19 cellular contexts compared by ENCODE assay signal in genomic region chr9:101480386-101480785, GRCh38. TPM values are rescaled to one million over a fixed set of nuclear protein-coding genes. Genes with fewer than 3 reads are reported as not detected.
DNase-seq lines count a peak whose midpoint lies in the region; ATAC-seq, FAIRE-seq and TF ChIP-seq lines count a peak whose summit lies in the region.
"Had no signal": no experiment of that assay in that cellular context is flagged by ENCODE, and none has a peak within 500 bp of the region (broad histone marks: within the 10 kb centered on the region; RNA-seq: fewer than 3 reads in every experiment).

No MANE protein-coding gene starts in this region.

- ATAC-seq in pancreas, result peak in 3 of 4 donors; percentile 71 to 78 (median 76)
- ATAC-seq in HG03378 (IDR thresholded peaks at IDR 0.05; ENCODE audit: unreplicated experiment), result no peak
- ATAC-seq in gastrocnemius medialis, result no peak
- ATAC-seq: activated naive CD4-positive, alpha-beta T cell treated with anti-CD3 and anti-CD28 coated beads, Interleukin-2, amount 50 U/mL, for 72 hours; activated T-cell treated with anti-CD3 and anti-CD28 coated beads, Interleukin-2, amount 50 U/mL, for 4 hours; T-helper 17 cell had no signal

- H3K27ac ChIP-seq in 22Rv1 (0 out of 2 replicates have a peak overlapping the region, but pooled peaks have one; percentile 8), esophagus (ENCODE audit: low read depth in 2 of 2, low read length in 1 of 2) (peak overlapping the region; percentile 81 to 92), pancreas (no peak overlapping the region), gastrocnemius medialis (no peak overlapping the region)
- H3K27ac ChIP-seq: C4-2B, thoracic aorta, VCaP had no signal

- DNase-seq in NCI-H748 (lab: John Stamatoyannopoulos, UW; ENCODE audit: unreplicated experiment) (peak; percentile 60), pancreas (no peak), GF-D8 (lab: John Stamatoyannopoulos, UW) (no peak), gastrocnemius medialis (no peak)
- no peak for DNase-seq in activated naive CD4-positive, alpha-beta T cell treated with anti-CD3 and anti-CD28 coated beads, Interleukin-2, amount 50 U/mL, for 16 hours
- DNase-seq: activated CD4-positive, alpha-beta T cell treated with anti-CD3 and anti-CD28 coated beads, Interleukin-2, amount 50 U/mL, for 48 hours; activated T-cell treated with anti-CD3 and anti-CD28 coated beads, Interleukin-2, amount 50 U/mL, for 4 hours; erythroblast; NCI-H1436; SHP77; T-helper 17 cell had no signal

- no peak for FAIRE-seq in pancreas (lab: Jason Lieb, UNC)

- in situ Hi-C loops in gastrocnemius medialis (cut with MboI; ENCODE audit: low sequenced_read_pairs in 4 of 4), result no loop called here

- intact Hi-C loops in pancreas (cut with DNase I) (no loop called here), gastrocnemius medialis (cut with DNase I; ENCODE audit: low total_unique reads) (no loop called here)

- H3K36me3 ChIP-seq in esophagus (ENCODE audit: control insufficient read depth in 2 of 2, insufficient read depth in 2 of 2, low read length in 1 of 2) (peaks cover 0 to 11% of the 10 kb centered on the region in 2 donors), pancreas (peaks cover 0 to 14% (median 0%) of the 10 kb centered on the region in 3 donors), gastrocnemius medialis (peaks cover 0 to 9% of the 10 kb centered on the region in 2 donors)

- no peaks in the 10 kb centered on the region for H3K9me3 ChIP-seq in esophagus (ENCODE audit: control insufficient read depth in 2 of 2, insufficient read depth in 1 of 2, low read depth in 1 of 2, low read length in 1 of 2)
- no peaks in the 10 kb centered on the region for H3K9me3 ChIP-seq in pancreas
- no peaks in the 10 kb centered on the region for H3K9me3 ChIP-seq in gastrocnemius medialis
- H3K9me3 ChIP-seq: thoracic aorta had no signal

- TF ChIP-seq CTCF in 22Rv1 (IDR thresholded peaks at IDR 0.05), result no peak
- no peak for TF ChIP-seq CTCF in pancreas (IDR thresholded peaks at IDR 0.05)
- no peak for TF ChIP-seq CTCF in gastrocnemius medialis (IDR thresholded peaks at IDR 0.05 in 4 of 5, conservative IDR thresholded peaks at IDR 0.05 in 1 of 5)

- H3K4me1 ChIP-seq in esophagus (ENCODE audit: control insufficient read depth in 2 of 2, insufficient read depth in 2 of 2, low read length in 1 of 2) (peaks cover 8 to 11% of the 10 kb centered on the region in 2 donors), pancreas (peaks cover 4 to 29% (median 10%) of the 10 kb centered on the region in 3 donors), gastrocnemius medialis (peaks cover 1 to 6% of the 10 kb centered on the region in 2 donors)

- no peaks in the 10 kb centered on the region for H3K27me3 ChIP-seq in esophagus (ENCODE audit: control insufficient read depth in 1 of 2, insufficient read depth in 2 of 2, low read length in 2 of 2)
- no peaks in the 10 kb centered on the region for H3K27me3 ChIP-seq in pancreas
- H3K27me3 ChIP-seq in gastrocnemius medialis, result no peaks in the 10 kb centered on the region

- H3K4me3 ChIP-seq in esophagus (ENCODE audit: low read depth in 1 of 2, low read length in 2 of 2), result peak overlapping the region in 1 of 2 donors; percentile 8
- H3K4me3 ChIP-seq in pancreas, result no peak overlapping the region
- no peak overlapping the region for H3K4me3 ChIP-seq in gastrocnemius medialis
- H3K4me3 ChIP-seq: thoracic aorta had no signal

- TF ChIP-seq POLR2A in gastrocnemius medialis (IDR thresholded peaks at IDR 0.05), result no peak

RNA-seq across cellular contexts. Expression of gene ALDOB, which starts 44.8 kb away (rescaled TPM):
- polyA plus RNA-seq in esophagus (under 1 TPM; 0.08 to 0.12 TPM), pancreas (100 to 1,000 TPM; 301 to 593 TPM)
- total RNA-seq in pancreas (100 to 1,000 TPM in 5 of 6 donors, 10 to 100 TPM in 1; 75.0 to 856 (median 264) TPM), gastrocnemius medialis (1 to 10 TPM in 2 of 4 donors, not detected in 2; 5.1 to 8.7 TPM)
- total RNA-seq: activated naive CD4-positive, alpha-beta T cell treated with anti-CD3 and anti-CD28 coated beads, Interleukin-2, amount 50 U/mL, for 72 hours; pulmonary artery endothelial cell; T-helper 17 cell; thoracic aorta had no signal

RNA-seq across cellular contexts. Expression of gene RNF20, which starts 53.3 kb away (rescaled TPM):
- polyA plus RNA-seq in esophagus, result 10 to 100 TPM; 12.0 to 12.7 TPM
- total RNA-seq in pancreas, result 10 to 100 TPM; 21.1 to 30.6 (median 27.1) TPM
- 10 to 100 TPM in 1 of 2 donors, 1 to 10 TPM in 1; 6.2 to 10.9 TPM for polyA plus RNA-seq in pancreas
- 10 to 100 TPM; 26.6 to 34.4 (median 29.7) TPM for total RNA-seq in gastrocnemius medialis

Comparison
In these comparisons a context has a peak if more than half of its experiments do, and no peak if none do; other contexts are left out.
1. H3K27ac ChIP-seq: peak in 22Rv1 (single experiment) and esophagus (2 of 2); none in pancreas (0 of 4) and gastrocnemius medialis (0 of 4).
2. ATAC-seq: peak in pancreas (3 of 4); none in HG03378 (single experiment) and gastrocnemius medialis (0 of 2).
3. RNA of gene ALDOB, which starts 44.8 kb away (total RNA-seq): 75.0 to 856 TPM in pancreas; 5.1 to 8.7 TPM in gastrocnemius medialis; every median in the first group is over 4 times any median in the second.